Comparison of ENCODE assay signal across 13 cellular contexts in genomic region chr16:30723725-30724355, GRCh38. TPM values are rescaled to one million over a fixed set of nuclear protein-coding genes. Genes with fewer than 3 reads are reported as not detected.
DNase-seq lines count a peak whose midpoint lies in the region; ATAC-seq and TF ChIP-seq lines count a peak whose summit lies in the region.
"Had no signal": no experiment of that assay in that cellular context is flagged by ENCODE, and none has a peak within 500 bp of the region (broad histone marks: within the 10 kb centered on the region; RNA-seq: fewer than 3 reads in every experiment).

No MANE protein-coding gene starts in this region.

- DNase-seq in activated T-cell treated with anti-CD3 and anti-CD28 coated beads, Interleukin-2, amount 50 U/mL, for 24 hours, result no peak
- DNase-seq in activated T-cell treated with anti-CD3 and anti-CD28 coated beads, Interleukin-2, amount 50 U/mL, for 48 hours, result no peak
- no peak for DNase-seq in T-helper 17 cell
- no peak for DNase-seq in progenitor cell of endocrine pancreas (ENCODE audit: low spot score, unreplicated experiment)
- DNase-seq in NCI-H446 treated with DMSO at 0.1 percent for 48 hours (lab: John Stamatoyannopoulos, UW), result no peak
- DNase-seq in activated CD4-positive, CD25-positive, alpha-beta regulatory T cell treated with anti-CD3 and anti-CD28 coated beads, Interleukin-2, amount 50 U/mL, for 72 hours, result no peak
- DNase-seq in occipital lobe (lab: John Stamatoyannopoulos, UW), result no peak
- DNase-seq: CD4-positive, CD25-positive, alpha-beta regulatory T cell; midbrain; NCI-H2029; NCI-H526; stimulated activated CD4-positive, alpha-beta T cell treated with anti-CD3 and anti-CD28 coated beads, Interleukin-12 subunit alpha, Interleukin-12 subunit beta, amount 100 ng/mL, for 4 hours had no signal

- H3K4me3 Mint-ChIP-seq in activated T-cell treated with anti-CD3 and anti-CD28 coated beads, Interleukin-2, amount 50 U/mL, for 24 hours, result no peak overlapping the region
- H3K4me3 Mint-ChIP-seq in T-helper 17 cell (peak overlapping the region; percentile 67), progenitor cell of endocrine pancreas (ENCODE audit: low read depth) (no peak overlapping the region)
- H3K4me3 Mint-ChIP-seq in dendritic cell treated with granulocyte-macrophage colony-stimulating factor and Interleukin-4, amounts not matched to agents 40 ng/mL and 50 ng/mL, for 4 days, result peak overlapping the region; percentile 60
- H3K4me3 Mint-ChIP-seq: CD4-positive, CD25-positive, alpha-beta regulatory T cell had no signal

- H3K4me1 Mint-ChIP-seq in activated T-cell treated with anti-CD3 and anti-CD28 coated beads, Interleukin-2, amount 50 U/mL, for 24 hours (ENCODE audit: low read depth), result peaks cover 14% of the 10 kb centered on the region
- H3K4me1 Mint-ChIP-seq in T-helper 17 cell (peaks cover 31% of the 10 kb centered on the region), progenitor cell of endocrine pancreas (ENCODE audit: low read depth) (peaks cover 1% of the 10 kb centered on the region)
- H3K4me1 Mint-ChIP-seq in dendritic cell treated with granulocyte-macrophage colony-stimulating factor and Interleukin-4, amounts not matched to agents 40 ng/mL and 50 ng/mL, for 4 days (ENCODE audit: low read depth), result peaks cover 82% of the 10 kb centered on the region

- peak; percentile 17 for ATAC-seq in T-helper 17 cell

- no peaks in the 10 kb centered on the region for H3K9me3 Mint-ChIP-seq in activated T-cell treated with anti-CD3 and anti-CD28 coated beads, Interleukin-2, amount 50 U/mL, for 24 hours
- no peaks in the 10 kb centered on the region for H3K9me3 Mint-ChIP-seq in dendritic cell treated with granulocyte-macrophage colony-stimulating factor and Interleukin-4, amounts not matched to agents 40 ng/mL and 50 ng/mL, for 4 days
- no peaks in the 10 kb centered on the region for H3K9me3 Mint-ChIP-seq in progenitor cell of endocrine pancreas (ENCODE audit: low read depth)
- H3K9me3 Mint-ChIP-seq: CD4-positive, CD25-positive, alpha-beta regulatory T cell had no signal

- peak overlapping the region; percentile 74 for H3K27ac Mint-ChIP-seq in activated T-cell treated with anti-CD3 and anti-CD28 coated beads, Interleukin-2, amount 50 U/mL, for 24 hours
- H3K27ac Mint-ChIP-seq in T-helper 17 cell, result no peak overlapping the region
- peak overlapping the region; percentile 96 for H3K27ac Mint-ChIP-seq in dendritic cell treated with granulocyte-macrophage colony-stimulating factor and Interleukin-4, amounts not matched to agents 40 ng/mL and 50 ng/mL, for 4 days
- H3K27ac Mint-ChIP-seq in progenitor cell of endocrine pancreas, result peak overlapping the region; percentile 15

- no peak for TF ChIP-seq CTCF in progenitor cell of endocrine pancreas (IDR thresholded peaks at IDR 0.05; ENCODE audit: unreplicated experiment)

- peaks cover 95% of the 10 kb centered on the region for H3K36me3 Mint-ChIP-seq in activated T-cell treated with anti-CD3 and anti-CD28 coated beads, Interleukin-2, amount 50 U/mL, for 24 hours (ENCODE audit: low read depth)
- peaks cover 22% of the 10 kb centered on the region for H3K36me3 Mint-ChIP-seq in T-helper 17 cell (ENCODE audit: low read depth)
- peaks cover 88% of the 10 kb centered on the region for H3K36me3 Mint-ChIP-seq in dendritic cell treated with granulocyte-macrophage colony-stimulating factor and Interleukin-4, amounts not matched to agents 40 ng/mL and 50 ng/mL, for 4 days (ENCODE audit: low read depth)
- peaks cover 43% of the 10 kb centered on the region for H3K36me3 Mint-ChIP-seq in progenitor cell of endocrine pancreas (ENCODE audit: insufficient read depth)

- no peaks in the 10 kb centered on the region for H3K9me3 ChIP-seq in T-helper 17 cell (ENCODE audit: control insufficient read depth, low read length, poor library complexity, severe bottlenecking)

- intact Hi-C loops in dendritic cell treated with granulocyte-macrophage colony-stimulating factor and Interleukin-4, amounts not matched to agents 40 ng/mL and 50 ng/mL, for 4 days (cut with micrococcal nuclease), result no loop called here

- no peaks in the 10 kb centered on the region for H3K27me3 Mint-ChIP-seq in activated T-cell treated with anti-CD3 and anti-CD28 coated beads, Interleukin-2, amount 50 U/mL, for 24 hours
- H3K27me3 Mint-ChIP-seq in T-helper 17 cell (no peaks in the 10 kb centered on the region), progenitor cell of endocrine pancreas (no peaks in the 10 kb centered on the region)
- H3K27me3 Mint-ChIP-seq in dendritic cell treated with granulocyte-macrophage colony-stimulating factor and Interleukin-4, amounts not matched to agents 40 ng/mL and 50 ng/mL, for 4 days, result no peaks in the 10 kb centered on the region
- H3K27me3 Mint-ChIP-seq: CD4-positive, CD25-positive, alpha-beta regulatory T cell had no signal

RNA-seq across cellular contexts. Expression of gene PHKG2, which starts 24.4 kb away (rescaled TPM):
- total RNA-seq in T-helper 17 cell, result 10 to 100 TPM; 31.6 to 38.1 TPM
- total RNA-seq in progenitor cell of endocrine pancreas, result 53.5 and 61.8 TPM in 2 replicates
- 12.0 TPM for total RNA-seq in occipital lobe

RNA-seq across cellular contexts. Expression of gene SRCAP, which starts 24.9 kb away (rescaled TPM):
- total RNA-seq in T-helper 17 cell (10 to 100 TPM; 86.9 to 90.5 TPM), progenitor cell of endocrine pancreas (103 and 104 TPM in 2 replicates), occipital lobe (21.7 TPM)

RNA-seq across cellular contexts. Expression of gene CFAP119, which starts 38.0 kb away (rescaled TPM):
- total RNA-seq in T-helper 17 cell (1 to 10 TPM; 1.1 to 2.0 TPM), progenitor cell of endocrine pancreas (19.3 and 22.2 TPM in 2 replicates), occipital lobe (1.6 TPM)

RNA-seq across cellular contexts. Expression of gene RNF40, which starts 38.3 kb away (rescaled TPM):
- total RNA-seq in T-helper 17 cell (10 to 100 TPM; 57.8 to 64.5 TPM), progenitor cell of endocrine pancreas (137 and 155 TPM in 2 replicates), occipital lobe (80.0 TPM)

Comparison
In these comparisons a context has a peak if more than half of its experiments do, and no peak if none do; other contexts are left out.
1. H3K4me3 Mint-ChIP-seq: peak in T-helper 17 cell (single experiment) and dendritic cell treated with granulocyte-macrophage colony-stimulating factor and Interleukin-4, amounts not matched to agents 40 ng/mL and 50 ng/mL, for 4 days (single experiment); none in activated T-cell treated with anti-CD3 and anti-CD28 coated beads, Interleukin-2, amount 50 U/mL, for 24 hours (single experiment) and progenitor cell of endocrine pancreas (single experiment).